17 cellular contexts compared by ENCODE assay signal in the genomic region with DNA sequence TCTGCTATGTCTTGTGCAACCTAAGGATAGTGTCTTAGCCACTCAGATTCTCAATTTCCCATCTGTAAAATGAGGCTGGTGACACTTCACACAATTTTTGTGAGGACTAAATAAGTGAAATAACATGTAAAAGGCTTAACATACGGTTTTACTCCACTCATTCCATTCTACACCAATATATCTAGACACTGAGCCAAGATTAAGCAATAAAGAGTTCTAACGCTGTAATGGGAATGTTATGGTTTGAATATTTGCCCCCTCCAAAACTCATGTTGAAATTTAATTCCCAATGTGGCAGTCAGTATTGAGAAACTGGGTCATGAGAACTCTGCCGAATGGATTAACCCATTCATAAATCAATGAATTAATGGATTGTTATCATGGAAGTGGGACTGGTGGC.
"Had no signal": no experiment of that assay in that cellular context is flagged by ENCODE, and none has a peak within 500 bp of the region (broad histone marks: within the 10 kb centered on the region; RNA-seq: fewer than 3 reads in every experiment).

No MANE protein-coding gene starts in this region.

- H3K27me3 ChIP-seq: body of pancreas, gastrocnemius medialis, pancreas, right lobe of liver, spleen, thyroid gland had no signal

- H3K9me3 ChIP-seq: body of pancreas, esophagus squamous epithelium, gastrocnemius medialis, pancreas, right lobe of liver, spleen, thyroid gland had no signal

- H3K4me3 ChIP-seq: body of pancreas, esophagus squamous epithelium, gastrocnemius medialis, lung, pancreas, right lobe of liver, spleen, thyroid gland had no signal

- H3K4me1 ChIP-seq: esophagus squamous epithelium, gastrocnemius medialis, right lobe of liver, spleen, thyroid gland had no signal

- DNase-seq: activated CD4-positive, alpha-beta T cell treated with anti-CD3 and anti-CD28 coated beads for 36 hours; activated CD4-positive, alpha-beta T cell treated with anti-CD3 and anti-CD28 coated beads, Interleukin-2, amount 50 U/mL, for 48 hours; activated naive CD8-positive, alpha-beta T cell treated with anti-CD3 and anti-CD28 coated beads for 36 hours; central memory CD4-positive, alpha-beta T cell; effector memory CD4-positive, alpha-beta T cell; esophagus squamous epithelium; gastrocnemius medialis; head of caudate nucleus; kidney; natural killer cell; right lobe of liver; spleen; stimulated activated CD4-positive, alpha-beta T cell treated with anti-CD3 and anti-CD28 coated beads, Interleukin-4, amount 100 ng/mL, for 4 hours; thyroid gland had no signal

- H3K36me3 ChIP-seq: esophagus squamous epithelium, gastrocnemius medialis, pancreas, right lobe of liver, spleen, thyroid gland had no signal

- H3K27ac ChIP-seq: body of pancreas, esophagus squamous epithelium, gastrocnemius medialis, pancreas, right lobe of liver, spleen, thyroid gland had no signal
